12 cellular contexts compared by ENCODE assay signal in the genomic region with DNA sequence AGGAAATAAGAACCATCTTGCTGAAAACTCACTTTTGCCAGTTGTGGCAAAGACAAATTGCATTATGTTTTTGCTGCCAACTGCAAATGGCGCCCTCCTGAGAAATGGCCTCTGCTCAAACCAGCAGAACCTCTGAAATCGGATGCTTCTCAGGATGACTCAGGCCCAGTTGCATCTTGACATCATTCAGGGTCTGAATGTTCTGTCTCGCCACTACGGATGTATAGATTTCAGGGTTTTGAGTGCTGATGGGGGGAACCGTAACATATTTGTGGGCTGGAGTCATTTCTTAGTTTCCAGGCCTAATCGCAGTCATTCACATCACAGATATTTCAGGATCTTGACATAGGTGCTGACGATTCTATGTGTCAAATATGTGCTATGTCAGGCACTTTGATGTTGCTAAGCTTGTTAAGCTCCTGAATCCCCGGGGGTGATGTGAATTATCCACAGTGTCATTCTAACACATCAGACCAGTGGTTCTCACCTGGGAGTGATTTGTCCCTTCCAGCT.
DNase-seq lines count a peak whose midpoint lies in the region; ATAC-seq and TF ChIP-seq lines count a peak whose summit lies in the region.
"Had no signal": no experiment of that assay in that cellular context is flagged by ENCODE, and none has a peak within 500 bp of the region (broad histone marks: within the 10 kb centered on the region; RNA-seq: fewer than 3 reads in every experiment).

No MANE protein-coding gene starts in this region.

- H3K9me3 Mint-ChIP-seq in activated naive CD4-positive, alpha-beta T cell treated with anti-CD3 and anti-CD28 coated beads, Interleukin-2, amount 50 U/mL, for 72 hours: no peaks in the 10 kb centered on the region
- no peaks in the 10 kb centered on the region for H3K9me3 Mint-ChIP-seq in endodermal cell
- no peaks in the 10 kb centered on the region for H3K9me3 Mint-ChIP-seq in stimulated activated effector memory CD8-positive, alpha-beta T cell treated with anti-CD3 and anti-CD28 coated beads, Interleukin-12 subunit alpha, Interleukin-12 subunit beta, amount 100 ng/mL, for 72 hours
- H3K9me3 Mint-ChIP-seq: CD4-positive, alpha-beta T cell had no signal

- H3K4me3 ChIP-seq in endodermal cell (ENCODE audit: low read length): no peak overlapping the region
- H3K4me3 ChIP-seq: ovary, vagina had no signal

- no peaks in the 10 kb centered on the region for H3K4me1 ChIP-seq in endodermal cell (ENCODE audit: control insufficient read depth, insufficient read depth, low read length)
- H3K4me1 ChIP-seq: vagina had no signal

- WGBS in endodermal cell (ENCODE audit: insufficient coverage in 1 of 2, insufficient read length in 1 of 2), 2 experiments: 75 to 79% methylated on average over 5 to 8 of the region's 8 CpGs

- no peaks in the 10 kb centered on the region for H3K36me3 ChIP-seq in endodermal cell (ENCODE audit: control insufficient read depth, insufficient read depth, low read length)
- H3K36me3 ChIP-seq: ovary, vagina had no signal

- H3K4me1 Mint-ChIP-seq in endodermal cell: peaks cover 5% of the 10 kb centered on the region
- H3K4me1 Mint-ChIP-seq in stimulated activated effector memory CD8-positive, alpha-beta T cell treated with anti-CD3 and anti-CD28 coated beads, Interleukin-12 subunit alpha, Interleukin-12 subunit beta, amount 100 ng/mL, for 72 hours: peaks cover 36% of the 10 kb centered on the region

- peak in 1 of 2 donors; percentile 7 for DNase-seq in activated naive CD4-positive, alpha-beta T cell treated with anti-CD3 and anti-CD28 coated beads, Interleukin-2, amount 50 U/mL, for 72 hours (ENCODE audit: low spot score in 2 of 2)
- DNase-seq in activated naive CD4-positive, alpha-beta T cell treated with anti-CD3 and anti-CD28 coated beads, Interleukin-2, amount 50 U/mL, for 16 hours: no peak
- DNase-seq in LHCN-M2 (ENCODE audit: low read depth): peak; percentile 99
- peak; percentile 74 for DNase-seq in endodermal cell
- peak; percentile 12 to 82 for DNase-seq in stimulated activated effector memory CD8-positive, alpha-beta T cell treated with anti-CD3 and anti-CD28 coated beads, Interleukin-12 subunit alpha, Interleukin-12 subunit beta, amount 100 ng/mL, for 72 hours (ENCODE audit: low spot score in 2 of 2)
- no peak for DNase-seq in DMS153 treated with DMSO at 0.1 percent for 48 hours (lab: John Stamatoyannopoulos, UW; ENCODE audit: unreplicated experiment)
- no peak for DNase-seq in GM19238 (ENCODE audit: insufficient read length, low spot score)
- no peak for DNase-seq in UCSD-AML1 (lab: John Stamatoyannopoulos, UW; ENCODE audit: unreplicated experiment)
- DNase-seq: CD4-positive, alpha-beta T cell; NCI-H1417; ovary had no signal

- peak; percentile 64 to 90 for ATAC-seq in activated naive CD4-positive, alpha-beta T cell treated with anti-CD3 and anti-CD28 coated beads, Interleukin-2, amount 50 U/mL, for 72 hours
- ATAC-seq in stimulated activated effector memory CD8-positive, alpha-beta T cell treated with anti-CD3 and anti-CD28 coated beads, Interleukin-12 subunit alpha, Interleukin-12 subunit beta, amount 100 ng/mL, for 72 hours: peak; percentile 98

- no peak overlapping the region for H3K4me3 Mint-ChIP-seq in endodermal cell
- no peak overlapping the region for H3K4me3 Mint-ChIP-seq in stimulated activated effector memory CD8-positive, alpha-beta T cell treated with anti-CD3 and anti-CD28 coated beads, Interleukin-12 subunit alpha, Interleukin-12 subunit beta, amount 100 ng/mL, for 72 hours
- H3K4me3 Mint-ChIP-seq: CD4-positive, alpha-beta T cell had no signal

- no peak for TF ChIP-seq CTCF in endodermal cell (conservative IDR thresholded peaks at IDR 0.05)

- H3K36me3 Mint-ChIP-seq in activated naive CD4-positive, alpha-beta T cell treated with anti-CD3 and anti-CD28 coated beads, Interleukin-2, amount 50 U/mL, for 72 hours: no peaks in the 10 kb centered on the region
- H3K36me3 Mint-ChIP-seq in endodermal cell (ENCODE audit: low read depth): no peaks in the 10 kb centered on the region
- peaks cover 11% of the 10 kb centered on the region for H3K36me3 Mint-ChIP-seq in stimulated activated effector memory CD8-positive, alpha-beta T cell treated with anti-CD3 and anti-CD28 coated beads, Interleukin-12 subunit alpha, Interleukin-12 subunit beta, amount 100 ng/mL, for 72 hours

- no peaks in the 10 kb centered on the region for H3K27me3 Mint-ChIP-seq in endodermal cell (ENCODE audit: insufficient read depth)
- H3K27me3 Mint-ChIP-seq: CD4-positive, alpha-beta T cell had no signal

- no peaks in the 10 kb centered on the region for H3K9me3 ChIP-seq in endodermal cell (ENCODE audit: control insufficient read depth, low read length)
- H3K9me3 ChIP-seq: ovary, vagina had no signal

- no peak overlapping the region for H3K9ac ChIP-seq in endodermal cell (ENCODE audit: extremely low read depth, low read length, poor library complexity, severe bottlenecking)

- H3K27ac Mint-ChIP-seq in activated naive CD4-positive, alpha-beta T cell treated with anti-CD3 and anti-CD28 coated beads, Interleukin-2, amount 50 U/mL, for 72 hours: no peak overlapping the region
- H3K27ac Mint-ChIP-seq in endodermal cell: peak overlapping the region; percentile 39
- peak overlapping the region; percentile 87 for H3K27ac Mint-ChIP-seq in stimulated activated effector memory CD8-positive, alpha-beta T cell treated with anti-CD3 and anti-CD28 coated beads, Interleukin-12 subunit alpha, Interleukin-12 subunit beta, amount 100 ng/mL, for 72 hours
- H3K27ac Mint-ChIP-seq: CD4-positive, alpha-beta T cell had no signal

- H3K27me3 ChIP-seq in endodermal cell (ENCODE audit: control insufficient read depth, insufficient read depth, low read length, poor library complexity, severe bottlenecking): no peaks in the 10 kb centered on the region
- H3K27me3 ChIP-seq: ovary, vagina had no signal

- no peak overlapping the region for H3K27ac ChIP-seq in endodermal cell (ENCODE audit: low read depth, low read length)
- H3K27ac ChIP-seq: ovary, vagina had no signal

Comparison
In these comparisons a context has a peak if more than half of its experiments do, and no peak if none do; other contexts are left out.
1. DNase-seq: peak in LHCN-M2 (single experiment), endodermal cell (single experiment) and stimulated activated effector memory CD8-positive, alpha-beta T cell treated with anti-CD3 and anti-CD28 coated beads, Interleukin-12 subunit alpha, Interleukin-12 subunit beta, amount 100 ng/mL, for 72 hours (2 of 2); none in activated naive CD4-positive, alpha-beta T cell treated with anti-CD3 and anti-CD28 coated beads, Interleukin-2, amount 50 U/mL, for 16 hours (single experiment), DMS153 treated with DMSO at 0.1 percent for 48 hours (single experiment), GM19238 (single experiment) and UCSD-AML1 (single experiment).
2. H3K27ac Mint-ChIP-seq: peak in endodermal cell (single experiment) and stimulated activated effector memory CD8-positive, alpha-beta T cell treated with anti-CD3 and anti-CD28 coated beads, Interleukin-12 subunit alpha, Interleukin-12 subunit beta, amount 100 ng/mL, for 72 hours (single experiment); none in activated naive CD4-positive, alpha-beta T cell treated with anti-CD3 and anti-CD28 coated beads, Interleukin-2, amount 50 U/mL, for 72 hours (0 of 2).